16 cellular contexts compared by ENCODE assay signal in genomic region chr16:58414938-58415451, GRCh38. TPM values are rescaled to one million over a fixed set of nuclear protein-coding genes. Genes with fewer than 3 reads are reported as not detected.
DNase-seq lines count a peak whose midpoint lies in the region; ATAC-seq and TF ChIP-seq lines count a peak whose summit lies in the region.
"Had no signal": no experiment of that assay in that cellular context is flagged by ENCODE, and none has a peak within 500 bp of the region (broad histone marks: within the 10 kb centered on the region; RNA-seq: fewer than 3 reads in every experiment).

No MANE protein-coding gene starts in this region.

- H3K36me3 ChIP-seq in SU-DHL-6 (ENCODE audit: low read length) (no peaks in the 10 kb centered on the region), left ventricle myocardium inferior (no peaks in the 10 kb centered on the region)

- H3K9me3 ChIP-seq in SU-DHL-6 (ENCODE audit: insufficient read depth, low read length): no peaks in the 10 kb centered on the region
- no peaks in the 10 kb centered on the region for H3K9me3 ChIP-seq in left ventricle myocardium inferior (replicated peaks)

- TF ChIP-seq CTCF in SU-DHL-6 (IDR thresholded peaks at IDR 0.05; ENCODE audit: insufficient read depth, low read length, poor library complexity, severe bottlenecking) (no peak), choroid plexus epithelial cell (conservative IDR thresholded peaks at IDR 0.05; ENCODE audit: low read depth, low read length) (no peak), left ventricle myocardium inferior (IDR thresholded peaks at IDR 0.05; ENCODE audit: borderline replicate concordance) (no peak)

- H3K27ac ChIP-seq in SU-DHL-6 (ENCODE audit: low read depth, low read length) (peak overlapping the region; percentile 98), left ventricle myocardium inferior (replicated peaks) (peak overlapping the region; percentile 95)
- H3K27ac ChIP-seq: C4-2B, PC-9 had no signal

- ATAC-seq in activated CD4-positive, alpha-beta T cell treated with anti-CD3 and anti-CD28 coated beads for 36 hours: no peak
- ATAC-seq: GM23338 had no signal

- no peaks in the 10 kb centered on the region for H3K9me3 Mint-ChIP-seq in activated CD4-positive, alpha-beta T cell treated with anti-CD3 and anti-CD28 coated beads for 36 hours (ENCODE audit: low read depth)
- H3K9me3 Mint-ChIP-seq: GM23338 had no signal

- H3K79me2 ChIP-seq in SU-DHL-6 (ENCODE audit: insufficient read depth, low read length): no peaks in the 10 kb centered on the region

- no peaks in the 10 kb centered on the region for H3K4me1 Mint-ChIP-seq in activated CD4-positive, alpha-beta T cell treated with anti-CD3 and anti-CD28 coated beads for 36 hours

- peaks cover 3% of the 10 kb centered on the region for H3K27me3 Mint-ChIP-seq in activated CD4-positive, alpha-beta T cell treated with anti-CD3 and anti-CD28 coated beads for 36 hours

- DNase-seq in A172 (ENCODE audit: low spot score) (peak; percentile 68), choroid plexus epithelial cell (ENCODE audit: low read depth) (peak; percentile 35), left ventricle myocardium inferior (peak; percentile 27), SW480 (ENCODE audit: low spot score) (no peak), HPDE6-E6E7 (ENCODE audit: extremely low spot score) (no peak)
- DNase-seq in stimulated activated CD4-positive, alpha-beta T cell treated with anti-CD3 and anti-CD28 coated beads, Interleukin-4, amount 100 ng/mL, for 4 hours: no peak
- no peak for DNase-seq in activated CD4-positive, alpha-beta T cell treated with anti-CD3 and anti-CD28 coated beads for 36 hours
- DNase-seq: COR-L47; NCI-H1092 treated with DMSO at 0.1 percent for 48 hours; NCI-H1694 treated with DMSO at 0.1 percent for 48 hours; NCI-H69; NK-92 treated with Interleukin-12 subunit alpha and Interleukin-12 subunit beta, amount 100 ng/mL, for 24 hours; PC-9 had no signal

- no peaks in the 10 kb centered on the region for H3K9me2 ChIP-seq in SU-DHL-6 (replicated peaks; ENCODE audit: insufficient read depth, low read length)

- no peaks in the 10 kb centered on the region for H3K27me3 ChIP-seq in SU-DHL-6 (ENCODE audit: low read length)
- no peaks in the 10 kb centered on the region for H3K27me3 ChIP-seq in left ventricle myocardium inferior (ENCODE audit: low read depth)

- POLR2A ChIA-PET in activated CD4-positive, alpha-beta T cell treated with anti-CD3 and anti-CD28 coated beads for 36 hours (lab: Charles Lee): no interaction called here

- H3K4me1 ChIP-seq in left ventricle myocardium inferior: peaks cover 69% of the 10 kb centered on the region

- no peak overlapping the region for H3K4me3 ChIP-seq in SU-DHL-6 (ENCODE audit: insufficient read depth, low read length, poor library complexity, severe bottlenecking)
- no peak overlapping the region for H3K4me3 ChIP-seq in choroid plexus epithelial cell (ENCODE audit: low read depth, low read length)
- no peak overlapping the region for H3K4me3 ChIP-seq in left ventricle myocardium inferior
- H3K4me3 ChIP-seq: GM23338, PC-9 had no signal

- peaks cover 68% of the 10 kb centered on the region for H3F3A ChIP-seq in SU-DHL-6 (ENCODE audit: insufficient read depth)

- no peaks in the 10 kb centered on the region for H4K20me1 ChIP-seq in SU-DHL-6 (ENCODE audit: low read depth, low read length)

- H3K4me2 ChIP-seq in SU-DHL-6 (ENCODE audit: low read depth, low read length, poor library complexity, severe bottlenecking): no peak overlapping the region
- H3K4me2 ChIP-seq: GM23338, PC-9 had no signal

- CTCF ChIA-PET in activated CD4-positive, alpha-beta T cell treated with anti-CD3 and anti-CD28 coated beads for 36 hours (lab: Charles Lee): interaction anchor here (0.6 kb wide), 1 partner anchor 85 kb away, joined by 3 read pairs; the partner anchor contains the start of gene NDRG4

- no peaks in the 10 kb centered on the region for H3K36me3 Mint-ChIP-seq in activated CD4-positive, alpha-beta T cell treated with anti-CD3 and anti-CD28 coated beads for 36 hours (ENCODE audit: low read depth)

- no peak overlapping the region for H3K4me3 Mint-ChIP-seq in activated CD4-positive, alpha-beta T cell treated with anti-CD3 and anti-CD28 coated beads for 36 hours
- H3K4me3 Mint-ChIP-seq: GM23338 had no signal

- H2AFZ ChIP-seq in SU-DHL-6 (ENCODE audit: low read depth, low read length, severe bottlenecking): no peak overlapping the region
- H2AFZ ChIP-seq: GM23338, PC-9 had no signal

- no peak overlapping the region for H3K9ac ChIP-seq in SU-DHL-6 (ENCODE audit: low read length)

- intact Hi-C loops in left ventricle myocardium inferior (cut with micrococcal nuclease): no loop called here
- intact Hi-C loops in activated CD4-positive, alpha-beta T cell treated with anti-CD3 and anti-CD28 coated beads for 36 hours (cut with DNase I, micrococcal nuclease): no loop called here

- H3K27ac Mint-ChIP-seq in activated CD4-positive, alpha-beta T cell treated with anti-CD3 and anti-CD28 coated beads for 36 hours: no peak overlapping the region
- H3K27ac Mint-ChIP-seq: GM23338 had no signal

RNA-seq across cellular contexts. Expression of gene GINS3, which starts 22.7 kb away (rescaled TPM):
- total RNA-seq in A172 (2014; rRNA removed; shearing (Covaris generic)): 30.5 and 34.0 TPM in 2 replicates
- 4.7 TPM for total RNA-seq in left ventricle myocardium inferior
- 10 to 100 TPM; 20.2 to 23.0 TPM for total RNA-seq in activated CD4-positive, alpha-beta T cell treated with anti-CD3 and anti-CD28 coated beads for 36 hours

Comparison
In these comparisons a context has a peak if more than half of its experiments do, and no peak if none do; other contexts are left out.
1. DNase-seq: peak in A172 (single experiment), choroid plexus epithelial cell (single experiment) and left ventricle myocardium inferior (single experiment); none in SW480 (single experiment), stimulated activated CD4-positive, alpha-beta T cell treated with anti-CD3 and anti-CD28 coated beads, Interleukin-4, amount 100 ng/mL, for 4 hours (0 of 2), HPDE6-E6E7 (single experiment) and activated CD4-positive, alpha-beta T cell treated with anti-CD3 and anti-CD28 coated beads for 36 hours (single experiment).